ENCODE assay signal across 9 cellular contexts in the genomic region with DNA sequence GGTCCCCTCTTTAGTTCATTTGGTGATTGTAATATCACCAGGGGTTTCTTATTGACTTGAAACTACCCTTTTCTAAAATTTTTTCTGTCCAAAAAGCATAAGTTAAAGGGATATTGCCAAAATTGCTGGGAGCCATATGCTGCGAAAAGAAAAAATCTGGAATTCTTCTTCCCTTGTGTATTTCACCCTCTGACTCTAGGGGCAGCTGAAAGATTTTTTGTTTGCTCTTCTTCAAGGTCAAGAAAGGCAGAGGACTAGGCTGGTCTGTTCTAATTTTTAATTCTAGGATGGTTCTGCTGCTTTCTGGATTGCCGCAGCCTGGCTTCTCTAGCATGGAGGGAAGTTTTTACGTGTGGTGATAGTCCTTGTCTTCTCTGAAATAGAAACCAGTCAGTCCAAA.
A peak's percentile ranks its signal among the peaks of the same experiment; 100 is the strongest.
DNase-seq lines count a peak whose midpoint lies in the region; ATAC-seq and TF ChIP-seq lines count a peak whose summit lies in the region.
"Had no signal": no experiment of that assay in that cellular context is flagged by ENCODE, and none has a peak within 500 bp of the region (broad histone marks: within the 10 kb centered on the region; RNA-seq: fewer than 3 reads in every experiment).

No MANE protein-coding gene starts in this region.

- peaks cover 35% of the 10 kb centered on the region for H3K27me3 ChIP-seq in CD4-positive, alpha-beta memory T cell (ENCODE audit: insufficient read depth, low read length)

- peaks cover 22 to 34% (median 26%) of the 10 kb centered on the region in 4 donors for H3K4me1 Mint-ChIP-seq in CD4-positive, alpha-beta memory T cell
- H3K4me1 Mint-ChIP-seq in nephron progenitor cell = peaks cover 55% of the 10 kb centered on the region

- DNase-seq in CD4-positive, alpha-beta memory T cell = no peak
- DNase-seq in HCEC 1CT = peak; percentile 29
- peak; percentile 37 for DNase-seq in astrocyte of the spinal cord (ENCODE audit: low read depth, low spot score)
- DNase-seq in nephron progenitor cell = no peak
- DNase-seq in T-helper 9 cell = no peak
- no peak for DNase-seq in Right ventricle myocardium inferior (ENCODE audit: missing footprints)
- DNase-seq: activated effector memory CD4-positive, alpha-beta T cell treated with anti-CD3 and anti-CD28 coated beads, Interleukin-2, amount 50 U/mL, for 16 hours; NCI-H524 had no signal

- intact Hi-C loops in CD4-positive, alpha-beta memory T cell (cut with micrococcal nuclease) = loop anchor here (5.0 kb wide), 2 partner anchors 60 to 75 kb away; partner anchors contain the start of gene FBXL14
- intact Hi-C loops in Right ventricle myocardium inferior (cut with DNase I) = no loop called here

- peaks cover 49 to 56% of the 10 kb centered on the region in 2 donors for H3K27me3 Mint-ChIP-seq in CD4-positive, alpha-beta memory T cell
- H3K27me3 Mint-ChIP-seq in nephron progenitor cell (ENCODE audit: low read depth, poor library complexity) = peaks cover 67% of the 10 kb centered on the region

- H3K36me3 ChIP-seq in CD4-positive, alpha-beta memory T cell (ENCODE audit: insufficient read depth, low read length) = no peaks in the 10 kb centered on the region

- peak overlapping the region; percentile 81 to 91 (median 86) for H3K4me3 Mint-ChIP-seq in CD4-positive, alpha-beta memory T cell
- peak overlapping the region; percentile 70 for H3K4me3 Mint-ChIP-seq in nephron progenitor cell

- in situ Hi-C loops in astrocyte of the spinal cord (cut with HindIII; ENCODE audit: low sequenced_read_pairs) = no loop called here

- H3K27ac ChIP-seq in CD4-positive, alpha-beta memory T cell (ENCODE audit: low read depth, low read length) = no peak overlapping the region

- peaks cover 37% of the 10 kb centered on the region for H3K4me1 ChIP-seq in CD4-positive, alpha-beta memory T cell (ENCODE audit: insufficient read depth, low read length)

- ATAC-seq in GM18867 (IDR thresholded peaks at IDR 0.05; ENCODE audit: unreplicated experiment) = no peak
- no peak for ATAC-seq in Right ventricle myocardium inferior

- CTCF ChIA-PET in CD4-positive, alpha-beta memory T cell (lab: Charles Lee; ENCODE audit: partially characterized antibody) = interaction anchor here (1.0 to 1.3 kb wide), 3 partner anchors 9 to 415 kb away, joined by 3 to 6 read pairs (median 4); no protein-coding TSS in a partner anchor

- TF ChIP-seq CTCF in astrocyte of the spinal cord (IDR thresholded peaks at IDR 0.05; ENCODE audit: low read depth, low read length) (no peak), nephron progenitor cell (IDR thresholded peaks at IDR 0.05) (no peak)

- H3K9me3 Mint-ChIP-seq in CD4-positive, alpha-beta memory T cell = no peaks in the 10 kb centered on the region
- no peaks in the 10 kb centered on the region for H3K9me3 Mint-ChIP-seq in nephron progenitor cell

- peak overlapping the region in 1 of 7 donors; percentile 33 for H3K27ac Mint-ChIP-seq in CD4-positive, alpha-beta memory T cell
- H3K27ac Mint-ChIP-seq in nephron progenitor cell = no peak overlapping the region

- H3K9me3 ChIP-seq in CD4-positive, alpha-beta memory T cell (ENCODE audit: control insufficient read depth in 1 of 2, low read length in 2 of 2) = no peaks in the 10 kb centered on the region

- no peaks in the 10 kb centered on the region for H3K36me3 Mint-ChIP-seq in CD4-positive, alpha-beta memory T cell
- H3K36me3 Mint-ChIP-seq in nephron progenitor cell (ENCODE audit: low read depth) = peaks cover 19% of the 10 kb centered on the region

- POLR2A ChIA-PET in CD4-positive, alpha-beta memory T cell (lab: Charles Lee; ENCODE audit: partially characterized antibody) = interaction anchor here (0.8 kb wide), 1 partner anchor 60 kb away, joined by 3 read pairs; no protein-coding TSS in a partner anchor

- H3K4me3 ChIP-seq in CD4-positive, alpha-beta memory T cell (ENCODE audit: low read length in 2 of 2) = no peak overlapping the region
- H3K4me3 ChIP-seq in astrocyte of the spinal cord (ENCODE audit: low read depth, low read length) = peak overlapping the region; percentile 58

Comparison
In these comparisons a context has a peak if more than half of its experiments do, and no peak if none do; other contexts are left out.
1. DNase-seq: peak in HCEC 1CT (single experiment) and astrocyte of the spinal cord (single experiment); none in CD4-positive, alpha-beta memory T cell (0 of 5), nephron progenitor cell (single experiment), T-helper 9 cell (single experiment) and Right ventricle myocardium inferior (single experiment).